In the genomic region with DNA sequence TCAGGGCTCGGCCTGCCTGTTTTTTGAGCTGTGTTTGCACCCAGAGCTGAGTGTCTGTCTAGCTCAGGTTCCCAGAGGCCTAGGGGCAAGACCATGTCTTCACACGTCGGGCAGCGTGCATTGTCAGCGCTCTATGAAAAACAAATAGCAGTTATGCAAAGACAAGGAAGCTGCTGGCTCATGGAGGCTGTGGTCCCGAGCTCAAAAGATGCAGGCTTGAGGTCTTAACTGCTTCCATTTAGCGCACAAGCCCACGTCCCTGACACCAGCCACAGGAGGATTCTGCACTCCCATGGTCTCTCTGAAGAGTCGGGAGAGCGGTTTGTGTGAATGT, we compare ENCODE assay signal across 16 cellular contexts. TPM values are rescaled to one million over a fixed set of nuclear protein-coding genes. Genes with fewer than 3 reads are reported as not detected.
DNase-seq lines count a peak whose midpoint lies in the region; ATAC-seq, FAIRE-seq and TF ChIP-seq lines count a peak whose summit lies in the region.
"Had no signal": no experiment of that assay in that cellular context is flagged by ENCODE, and none has a peak within 500 bp of the region (broad histone marks: within the 10 kb centered on the region; RNA-seq: fewer than 3 reads in every experiment).

No MANE protein-coding gene starts in this region.

- H4K20me1 ChIP-seq in OCI-LY1 (ENCODE audit: insufficient read depth, low read length): no peaks in the 10 kb centered on the region
- H4K20me1 ChIP-seq in smooth muscle cell (ENCODE audit: low read depth): no peaks in the 10 kb centered on the region

- H3K36me3 ChIP-seq in OCI-LY1 (ENCODE audit: insufficient read depth, low read length) (peaks cover 32% of the 10 kb centered on the region), smooth muscle cell (ENCODE audit: low read depth) (no peaks in the 10 kb centered on the region), small intestine (ENCODE audit: control insufficient read depth in 2 of 2, insufficient read depth in 2 of 2, low read length in 2 of 2) (no peaks in the 10 kb centered on the region)
- H3K36me3 ChIP-seq: pancreas, spleen, thyroid gland had no signal

- H3K27ac ChIP-seq in OCI-LY1 (ENCODE audit: low read depth, low read length, poor library complexity, severe bottlenecking): peak overlapping the region; percentile 3
- H3K27ac ChIP-seq in foreskin keratinocyte: no peak overlapping the region
- no peak overlapping the region for H3K27ac ChIP-seq in smooth muscle cell (ENCODE audit: low read depth)
- no peak overlapping the region for H3K27ac ChIP-seq in small intestine (ENCODE audit: low read depth in 1 of 2, low read length in 1 of 2)
- H3K27ac ChIP-seq: pancreas had no signal

- H2AFZ ChIP-seq in OCI-LY1 (ENCODE audit: low read length): no peak overlapping the region
- peak overlapping the region; percentile 11 for H2AFZ ChIP-seq in smooth muscle cell (ENCODE audit: low read depth)

- H3K4me2 ChIP-seq in OCI-LY1 (ENCODE audit: low read length) (no peak overlapping the region), smooth muscle cell (no peak overlapping the region)

- H3K9me3 ChIP-seq in OCI-LY1 (ENCODE audit: low read length) (no peaks in the 10 kb centered on the region), smooth muscle cell (replicated peaks; ENCODE audit: low read depth) (no peaks in the 10 kb centered on the region), small intestine (ENCODE audit: control insufficient read depth, low read depth) (no peaks in the 10 kb centered on the region)
- H3K9me3 ChIP-seq: pancreas, spleen, thyroid gland had no signal

- H3K4me1 ChIP-seq in OCI-LY1 (ENCODE audit: insufficient read depth, low read length, severe bottlenecking): peaks cover 32% of the 10 kb centered on the region
- peaks cover 16% of the 10 kb centered on the region for H3K4me1 ChIP-seq in foreskin keratinocyte
- no peaks in the 10 kb centered on the region for H3K4me1 ChIP-seq in smooth muscle cell (ENCODE audit: low read depth)
- peaks cover 0 to 2% of the 10 kb centered on the region in 2 donors for H3K4me1 ChIP-seq in small intestine (ENCODE audit: control insufficient read depth in 2 of 2, insufficient read depth in 1 of 2, low read depth in 1 of 2, low read length in 1 of 2)
- H3K4me1 ChIP-seq: pancreas had no signal

- H3F3A ChIP-seq in OCI-LY1 (ENCODE audit: insufficient read depth, low read length) (no peaks in the 10 kb centered on the region), smooth muscle cell (ENCODE audit: low read depth) (no peaks in the 10 kb centered on the region)

- H3K9ac ChIP-seq in OCI-LY1 (ENCODE audit: low read length) (no peak overlapping the region; the same call in 1 of the 2 replicates), smooth muscle cell (ENCODE audit: low read depth) (no peak overlapping the region)

- H3K79me2 ChIP-seq in OCI-LY1 (ENCODE audit: insufficient read depth, low read length): no peaks in the 10 kb centered on the region
- no peaks in the 10 kb centered on the region for H3K79me2 ChIP-seq in smooth muscle cell (ENCODE audit: low read depth)

- H3K27me3 ChIP-seq in OCI-LY1 (ENCODE audit: insufficient read depth, low read length) (no peaks in the 10 kb centered on the region), foreskin keratinocyte (no peaks in the 10 kb centered on the region), smooth muscle cell (ENCODE audit: low read depth) (no peaks in the 10 kb centered on the region), small intestine (ENCODE audit: control insufficient read depth in 2 of 2, insufficient read depth in 2 of 2, low read length in 2 of 2) (no peaks in the 10 kb centered on the region)
- H3K27me3 ChIP-seq: pancreas, spleen, thyroid gland had no signal

- no peak for FAIRE-seq in small intestine (lab: Jason Lieb, UNC)
- FAIRE-seq: pancreas had no signal

- peak; percentile 18 to 57 for DNase-seq in NCI-H526 (lab: John Stamatoyannopoulos, UW)
- DNase-seq in NCI-H526 treated with DMSO at 0.1 percent for 48 hours (lab: John Stamatoyannopoulos, UW): no peak
- peak; percentile 58 to 78 for DNase-seq in foreskin keratinocyte
- no peak for DNase-seq in smooth muscle cell (lab: John Stamatoyannopoulos, UW; ENCODE audit: unreplicated experiment)
- no peak for DNase-seq in small intestine
- no peak for DNase-seq in medulla oblongata (ENCODE audit: extremely low spot score)
- DNase-seq in AG08396 (ENCODE audit: low spot score): no peak
- DNase-seq: 8988T; activated CD4-positive, CD25-positive, alpha-beta regulatory T cell; central memory CD4-positive, alpha-beta T cell; effector memory CD4-positive, alpha-beta T cell; pancreas; spleen; thyroid gland had no signal

- no peaks in the 10 kb centered on the region for H3K9me2 ChIP-seq in OCI-LY1 (ENCODE audit: low read depth, low read length)

- ATAC-seq in foreskin keratinocyte: peak; percentile 62

- WGBS in smooth muscle cell (ENCODE audit: low lambda C conversion rate): 77% methylated on average over 10 of the region's 10 CpGs
- 82 to 84% (median 83%) methylated on average over 10 of the region's 10 CpGs for WGBS in small intestine, 3 donors

- TF ChIP-seq CTCF in OCI-LY1 (IDR thresholded peaks at IDR 0.05; ENCODE audit: low read length): no peak
- no peak for TF ChIP-seq CTCF in foreskin keratinocyte (conservative IDR thresholded peaks at IDR 0.05)
- TF ChIP-seq CTCF in smooth muscle cell (IDR thresholded peaks at IDR 0.05; ENCODE audit: borderline replicate concordance, insufficient read depth, poor library complexity, severe bottlenecking): no peak

- H3K4me3 ChIP-seq in OCI-LY1 (ENCODE audit: low read depth, low read length, poor library complexity, severe bottlenecking): no peak overlapping the region
- no peak overlapping the region for H3K4me3 ChIP-seq in smooth muscle cell
- H3K4me3 ChIP-seq in small intestine (ENCODE audit: low read depth in 1 of 2, low read length in 2 of 2): no peak overlapping the region
- H3K4me3 ChIP-seq: pancreas, spleen, thyroid gland had no signal

RNA-seq across cellular contexts. Expression of a gene that starts 48.6 kb away (rescaled TPM):
- total RNA-seq in foreskin keratinocyte (0.17 and 0.32 TPM in 2 replicates), smooth muscle cell (0.45 and 12.1 TPM in 2 replicates)
- polyA plus RNA-seq in foreskin keratinocyte (0.19 and 0.30 TPM in 2 replicates), smooth muscle cell (4.2 and 4.6 TPM in 2 replicates), small intestine (1 to 10 TPM in 2 of 3 donors, under 1 TPM in 1; 0.67 to 8.1 (median 5.2) TPM)
- total RNA-seq: Daoy had no signal

Comparison
In these comparisons a context has a peak if more than half of its experiments do, and no peak if none do; other contexts are left out.
1. DNase-seq: peak in NCI-H526 (2 of 2) and foreskin keratinocyte (2 of 2); none in NCI-H526 treated with DMSO at 0.1 percent for 48 hours (single experiment), smooth muscle cell (single experiment), small intestine (single experiment), medulla oblongata (single experiment) and AG08396 (single experiment).